9 cellular contexts compared by ENCODE assay signal in the genomic region with DNA sequence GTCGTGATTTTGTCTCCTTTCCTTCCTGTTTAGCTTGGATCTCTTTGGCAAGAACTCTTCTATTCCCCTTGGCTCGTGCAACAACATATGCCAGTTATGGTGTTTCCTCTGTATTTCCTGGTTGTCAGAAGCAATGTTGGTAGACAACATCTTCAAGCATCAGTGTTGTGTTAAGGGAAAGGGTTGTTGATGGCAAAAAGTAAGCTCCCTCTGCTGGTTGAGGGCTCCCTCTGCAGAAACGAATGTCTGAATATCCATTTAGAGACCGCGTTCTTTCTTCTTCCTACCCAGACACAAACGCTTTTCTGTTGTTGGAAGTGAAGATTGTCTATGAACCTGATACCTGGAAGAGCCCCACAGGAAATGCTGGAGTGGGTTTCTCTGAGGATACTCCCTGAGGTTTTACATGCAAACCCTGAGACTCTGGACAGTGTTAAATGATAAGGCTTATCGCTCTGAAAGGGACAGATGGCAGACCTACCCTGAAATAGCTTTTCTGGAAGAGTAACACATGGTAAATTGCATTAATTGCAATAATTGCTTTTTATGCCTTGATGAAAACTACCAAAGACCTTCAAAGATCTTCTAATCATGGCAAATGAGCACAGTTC. TPM values are rescaled to one million over a fixed set of nuclear protein-coding genes. Genes with fewer than 3 reads are reported as not detected.
A peak's percentile ranks its signal among the peaks of the same experiment; 100 is the strongest.
DNase-seq lines count a peak whose midpoint lies in the region; ATAC-seq, FAIRE-seq and TF ChIP-seq lines count a peak whose summit lies in the region.
"Had no signal": no experiment of that assay in that cellular context is flagged by ENCODE, and none has a peak within 500 bp of the region (broad histone marks: within the 10 kb centered on the region; RNA-seq: fewer than 3 reads in every experiment).

No MANE protein-coding gene starts in this region.

- H3K27me3 ChIP-seq in CD4-positive, alpha-beta memory T cell (ENCODE audit: insufficient read depth, low read length) = no peaks in the 10 kb centered on the region
- H3K27me3 ChIP-seq in heart left ventricle = peaks cover 0 to 11% (median 0%) of the 10 kb centered on the region in 9 donors
- no peaks in the 10 kb centered on the region for H3K27me3 ChIP-seq in thoracic aorta (replicated peaks; ENCODE audit: insufficient read depth)

- no peaks in the 10 kb centered on the region for H3K4me1 ChIP-seq in CD4-positive, alpha-beta memory T cell (ENCODE audit: insufficient read depth, low read length)
- H3K4me1 ChIP-seq in heart left ventricle (peaks cover 0 to 5% (median 0%) of the 10 kb centered on the region in 12 donors), thoracic aorta (ENCODE audit: control insufficient read depth in 1 of 2, low read depth in 2 of 2) (peaks cover 8 to 17% of the 10 kb centered on the region in 2 donors)

- H3K36me3 Mint-ChIP-seq in CD4-positive, alpha-beta memory T cell = no peaks in the 10 kb centered on the region
- H3K36me3 Mint-ChIP-seq: memory B cell had no signal

- TF ChIP-seq POLR2A in heart left ventricle (IDR thresholded peaks at IDR 0.05) = no peak

- WGBS in heart left ventricle, 4 donors = 14 to 20% (median 17%) methylated on average over 7 of the region's 7 CpGs

- H3K27ac ChIP-seq in CD4-positive, alpha-beta memory T cell (ENCODE audit: low read depth, low read length) = no peak overlapping the region
- H3K27ac ChIP-seq in heart left ventricle = no peak overlapping the region
- H3K27ac ChIP-seq in thoracic aorta = no peak overlapping the region

- no peak overlapping the region for H3K27ac Mint-ChIP-seq in CD4-positive, alpha-beta memory T cell
- H3K27ac Mint-ChIP-seq: memory B cell had no signal

- intact Hi-C loops in CD4-positive, alpha-beta memory T cell (cut with micrococcal nuclease) = no loop called here
- intact Hi-C loops in heart left ventricle (cut with DNase I) = loop anchor here in 7 of 10 donors (5.0 to 10.0 kb wide), 5 partner anchors 150 to 643 kb away; no protein-coding TSS in a partner anchor

- CTCF ChIA-PET in CD4-positive, alpha-beta memory T cell (lab: Charles Lee; ENCODE audit: partially characterized antibody) = interaction anchor here (0.5 to 1.6 kb wide), 7 partner anchors 9 to 643 kb away, joined by 3 to 7 read pairs (median 3); no protein-coding TSS in a partner anchor

- no peaks in the 10 kb centered on the region for H3K9me3 ChIP-seq in CD4-positive, alpha-beta memory T cell (ENCODE audit: control insufficient read depth in 1 of 2, low read length in 2 of 2)
- H3K9me3 ChIP-seq in heart left ventricle (no peaks in the 10 kb centered on the region), thoracic aorta (no peaks in the 10 kb centered on the region)

- DNase-seq in CD4-positive, alpha-beta memory T cell = peak in 3 of 5 donors; percentile 7 to 12 (median 11)
- DNase-seq in HuH-7 (ENCODE audit: low spot score) (peak; percentile 49), heart left ventricle (no peak), thoracic aorta (ENCODE audit: low spot score) (no peak), omental fat pad (ENCODE audit: low spot score) (no peak)
- no peak for DNase-seq in activated effector memory CD4-positive, alpha-beta T cell treated with Interleukin-2 at 50 U/mL for 16 hours

- ATAC-seq in GM18867 (IDR thresholded peaks at IDR 0.05; ENCODE audit: unreplicated experiment) = peak; percentile 57
- ATAC-seq in heart left ventricle = peak in 1 of 4 donors; percentile 61
- ATAC-seq in thoracic aorta (ENCODE audit: insufficient number of reproducible peaks, low FRiP score, low read depth) = no peak
- no peak for ATAC-seq in omental fat pad (ENCODE audit: low FRiP score)

- H3K36me3 ChIP-seq in CD4-positive, alpha-beta memory T cell (ENCODE audit: insufficient read depth, low read length) = no peaks in the 10 kb centered on the region
- H3K36me3 ChIP-seq in heart left ventricle = no peaks in the 10 kb centered on the region
- H3K36me3 ChIP-seq in thoracic aorta = no peaks in the 10 kb centered on the region

- peak; percentile 68 for FAIRE-seq in TTC549 (lab: Jason Lieb, UNC)

- H3K4me1 Mint-ChIP-seq in CD4-positive, alpha-beta memory T cell = peaks cover 0 to 3% (median 0%) of the 10 kb centered on the region in 4 donors

- POLR2A ChIA-PET in CD4-positive, alpha-beta memory T cell (lab: Charles Lee; ENCODE audit: partially characterized antibody) = no interaction called here

- H3K9me3 Mint-ChIP-seq in CD4-positive, alpha-beta memory T cell = no peaks in the 10 kb centered on the region
- H3K9me3 Mint-ChIP-seq: memory B cell had no signal

- H3K4me3 Mint-ChIP-seq in CD4-positive, alpha-beta memory T cell = no peak overlapping the region
- H3K4me3 Mint-ChIP-seq: memory B cell had no signal

- H3K4me3 ChIP-seq in CD4-positive, alpha-beta memory T cell (ENCODE audit: low read length in 2 of 2) = no peak overlapping the region
- H3K4me3 ChIP-seq in heart left ventricle (no peak overlapping the region), thoracic aorta (peak overlapping the region; percentile 24)

- H3K27me3 Mint-ChIP-seq in CD4-positive, alpha-beta memory T cell = peaks cover 11 to 17% of the 10 kb centered on the region in 2 donors

- TF ChIP-seq CTCF in heart left ventricle (IDR thresholded peaks at IDR 0.05) (peak; percentile 35 to 63 (median 50)), thoracic aorta (IDR thresholded peaks at IDR 0.05) (peak; percentile 46), omental fat pad (IDR thresholded peaks at IDR 0.05) (no peak)

RNA-seq across cellular contexts. Expression of a gene that starts 23.6 kb away (rescaled TPM):
- not detected for total RNA-seq in CD4-positive, alpha-beta memory T cell
- under 1 TPM; 0.48 TPM for polyA plus RNA-seq in CD4-positive, alpha-beta memory T cell
- not detected for total RNA-seq in heart left ventricle
- under 1 TPM in 1 of 2 donors, not detected in 1; 0.03 TPM for polyA plus RNA-seq in heart left ventricle
- not detected for total RNA-seq in thoracic aorta
- total RNA-seq in omental fat pad = not detected

Comparison
In these comparisons a context has a peak if more than half of its experiments do, and no peak if none do; other contexts are left out.
1. DNase-seq: peak in CD4-positive, alpha-beta memory T cell (3 of 5) and HuH-7 (single experiment); none in heart left ventricle (0 of 5), thoracic aorta (single experiment), activated effector memory CD4-positive, alpha-beta T cell treated with Interleukin-2 at 50 U/mL for 16 hours (single experiment) and omental fat pad (single experiment).
2. CTCF ChIP-seq: peak in heart left ventricle (12 of 12) and thoracic aorta (single experiment); none in omental fat pad (0 of 3).